Comparison of ENCODE assay signal across 1 cellular context in genomic region chr20:58621906-58622548, GRCh38.
TF ChIP-seq lines count a peak whose summit lies in the region.

No MANE protein-coding gene starts in this region.

TF ChIP-seq in K562, 482 proteins besides CTCF, POLR2A, EP300 and RAD21:
- TF ChIP-seq BRD4 (IDR thresholded peaks at IDR 0.05): no peak
- no peak for TF ChIP-seq TRIM25 (IDR thresholded peaks at IDR 0.05; ENCODE audit: borderline replicate concordance)
- no peak for TF ChIP-seq ZFP36 (IDR thresholded peaks at IDR 0.05; ENCODE audit: low read depth, low read length, partially characterized antibody)
- TF ChIP-seq ZNF511 (CRISPR knock-in tag; IDR thresholded peaks at IDR 0.05): no peak
- TF ChIP-seq MED1 (CRISPR knock-in tag; IDR thresholded peaks at IDR 0.05; ENCODE audit: borderline replicate concordance): no peak
- TF ChIP-seq ZNF280A (IDR thresholded peaks at IDR 0.05; ENCODE audit: low read depth, partially characterized antibody): no peak
- no peak for TF ChIP-seq NCOR1 (IDR thresholded peaks at IDR 0.05)
- TF ChIP-seq HLTF (IDR thresholded peaks at IDR 0.05): no peak
